8 cellular contexts compared by ENCODE assay signal in genomic region chr11:68206211-68206610, GRCh38. TPM values are rescaled to one million over a fixed set of nuclear protein-coding genes. Genes with fewer than 3 reads are reported as not detected.
A peak's percentile ranks its signal among the peaks of the same experiment; 100 is the strongest.
DNase-seq lines count a peak whose midpoint lies in the region; ATAC-seq lines count a peak whose summit lies in the region.

No MANE protein-coding gene starts in this region.

- ATAC-seq in HG03571 (IDR thresholded peaks at IDR 0.05; ENCODE audit: unreplicated experiment) = no peak

- DNase-seq in SIG-M5 treated with dmso at 0.1 percent for 504 hours (lab: John Stamatoyannopoulos, UW; ENCODE audit: unreplicated experiment) (peak; percentile 73), SIG-M5 (lab: John Stamatoyannopoulos, UW) (no peak), M059J (ENCODE audit: low read depth) (peak; percentile 68), RPMI7951 (ENCODE audit: low read depth) (peak; percentile 66), dermis blood vessel endothelial cell (peak; percentile 81), medulla oblongata (ENCODE audit: extremely low spot score) (peak; percentile 85)
- no peak for DNase-seq in activated CD8-positive, alpha-beta memory T cell treated with anti-CD3 and anti-CD28 coated beads, Interleukin-2, amount 50 U/mL, for 4 hours

RNA-seq across cellular contexts. Expression of gene KMT5B, which starts 6.9 kb away (rescaled TPM):
- total RNA-seq in M059J (2014; rRNA removed; shearing (Covaris generic)) = 28.6 and 61.2 TPM in 2 replicates
- 17.7 and 25.1 TPM in 2 replicates for total RNA-seq in RPMI7951 (2014; rRNA removed; shearing (Covaris generic))
- total RNA-seq in dermis blood vessel endothelial cell = 39.0 and 41.0 TPM in 2 replicates

Comparison
In these comparisons a context has a peak if more than half of its experiments do, and no peak if none do; other contexts are left out.
1. DNase-seq: peak in SIG-M5 treated with dmso at 0.1 percent for 504 hours (single experiment), M059J (single experiment), RPMI7951 (single experiment), dermis blood vessel endothelial cell (single experiment) and medulla oblongata (single experiment); none in SIG-M5 (single experiment) and activated CD8-positive, alpha-beta memory T cell treated with anti-CD3 and anti-CD28 coated beads, Interleukin-2, amount 50 U/mL, for 4 hours (single experiment).